Comparison of ENCODE assay signal across 8 cellular contexts in the genomic region with DNA sequence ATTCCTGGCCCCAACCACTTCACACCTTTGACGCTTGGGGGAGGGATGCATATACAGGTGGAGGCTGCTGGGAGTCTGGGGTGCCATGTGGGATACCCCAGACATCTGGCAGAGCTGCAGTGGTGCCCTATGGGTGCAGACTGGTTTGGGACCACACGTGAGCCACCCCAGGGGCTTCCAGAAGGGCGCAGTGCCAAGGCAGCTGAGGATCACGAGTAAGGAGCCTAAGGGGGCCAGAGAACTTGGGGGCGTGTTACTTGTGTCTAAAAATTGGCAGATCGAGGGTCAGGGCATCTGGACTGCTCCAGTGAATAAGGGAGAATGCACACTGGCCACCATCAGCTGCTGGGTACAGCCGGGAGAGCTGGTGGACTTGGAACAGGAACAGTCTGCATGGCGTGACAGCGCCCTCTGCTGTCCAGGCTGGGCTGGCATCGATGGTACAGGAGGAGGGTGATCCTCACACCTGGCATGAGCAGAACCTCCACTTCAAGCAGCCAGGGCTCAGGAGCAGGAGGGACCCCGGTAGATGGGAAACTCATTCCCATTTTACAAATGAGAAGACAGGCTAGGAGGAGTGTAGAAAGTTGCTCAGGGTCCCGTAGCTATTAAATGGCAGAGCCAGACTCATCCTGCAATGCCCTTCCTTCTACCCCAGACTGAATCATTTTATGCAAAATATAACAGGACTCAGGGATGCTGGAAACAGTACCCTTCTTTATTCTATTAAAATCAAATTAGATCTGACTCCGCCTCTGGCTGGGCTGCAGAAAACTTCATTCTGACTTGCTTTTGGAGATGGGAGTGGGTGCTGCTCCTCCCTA.
DNase-seq lines count a peak whose midpoint lies in the region; ATAC-seq lines count a peak whose summit lies in the region.

No MANE protein-coding gene starts in this region.

- DNase-seq in DMS 273 (lab: John Stamatoyannopoulos, UW; ENCODE audit: unreplicated experiment) (peak; percentile 93), NCI-H526 (lab: John Stamatoyannopoulos, UW) (peak; percentile 64 to 90), cerebellar nuclear complex (lab: John Stamatoyannopoulos, UW) (peak; percentile 62 to 76)
- DNase-seq in activated CD4-positive, alpha-beta T cell treated with anti-CD3 and anti-CD28 coated beads for 4 hours, result peak; percentile 64 to 78
- DNase-seq in stimulated activated CD4-positive, alpha-beta T cell treated with anti-CD3 and anti-CD28 coated beads, Interleukin-2, amount 100 ng/mL, for 4 hours (ENCODE audit: low read depth), result peak; percentile 63

- H3K27ac ChIP-seq in layer of hippocampus (ENCODE audit: low read depth, low read length), result peak overlapping the region; percentile 1

- H3K27me3 ChIP-seq in layer of hippocampus (ENCODE audit: control insufficient read depth, insufficient read depth, low read length), result no peaks in the 10 kb centered on the region

- ATAC-seq in HG02870 (IDR thresholded peaks at IDR 0.05; ENCODE audit: unreplicated experiment), result peak; percentile 66
- no peak for ATAC-seq in GM19351 (IDR thresholded peaks at IDR 0.05; ENCODE audit: unreplicated experiment)
